In genomic region chrX:44674906-44675305, GRCh38 we compare ENCODE assay signal across 1 cellular context.
TF ChIP-seq lines count a peak whose summit lies in the region.

No MANE protein-coding gene starts in this region.

TF ChIP-seq in A549, 52 proteins besides CTCF, POLR2A, EP300 and RAD21 (continued from another document):
- TF ChIP-seq FOXS1 (CRISPR knock-in tag; IDR thresholded peaks at IDR 0.05) (no peak), MAFK (IDR thresholded peaks at IDR 0.05; ENCODE audit: partially characterized antibody) (no peak), CBX8 (IDR thresholded peaks at IDR 0.05) (no peak), POLR2AphosphoS2 (conservative IDR thresholded peaks at IDR 0.05; ENCODE audit: low read length) (no peak)
